8 cellular contexts compared by ENCODE assay signal in the genomic region with DNA sequence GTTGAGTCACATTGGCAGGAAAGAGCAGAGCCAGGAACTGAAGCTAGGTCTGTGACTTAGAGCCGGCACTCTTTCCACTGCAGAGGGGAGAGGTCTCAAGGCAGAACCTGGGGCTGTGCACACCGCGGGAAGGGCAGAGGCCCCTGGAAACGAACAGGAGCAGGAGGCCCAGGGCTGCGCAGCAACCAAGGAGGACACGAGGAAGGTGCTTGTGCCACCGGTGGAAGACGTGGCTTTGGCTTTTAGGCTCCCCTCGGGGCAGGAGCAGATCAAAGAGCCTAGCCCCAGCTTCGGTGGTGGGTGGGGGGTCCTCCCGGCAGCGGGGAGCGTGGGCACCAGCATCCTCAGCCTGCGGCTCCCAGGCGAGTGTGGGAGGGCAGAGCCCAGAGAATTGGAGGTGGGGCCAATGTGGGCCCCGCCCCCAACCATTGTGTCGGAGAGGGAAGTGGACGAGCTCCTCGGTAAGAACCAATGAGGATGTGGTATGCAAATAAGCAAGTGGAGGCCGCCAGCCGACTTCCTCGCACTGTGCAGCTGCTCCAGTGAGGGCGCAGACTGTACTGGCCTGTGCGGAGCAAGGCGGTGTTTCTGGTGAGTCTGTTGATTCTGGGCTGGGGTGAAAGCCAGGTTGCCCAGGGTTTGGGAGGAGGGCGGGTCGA. TPM values are rescaled to one million over a fixed set of nuclear protein-coding genes. Genes with fewer than 3 reads are reported as not detected.
DNase-seq lines count a peak whose midpoint lies in the region; ATAC-seq and TF ChIP-seq lines count a peak whose summit lies in the region.

A gene with protein sequence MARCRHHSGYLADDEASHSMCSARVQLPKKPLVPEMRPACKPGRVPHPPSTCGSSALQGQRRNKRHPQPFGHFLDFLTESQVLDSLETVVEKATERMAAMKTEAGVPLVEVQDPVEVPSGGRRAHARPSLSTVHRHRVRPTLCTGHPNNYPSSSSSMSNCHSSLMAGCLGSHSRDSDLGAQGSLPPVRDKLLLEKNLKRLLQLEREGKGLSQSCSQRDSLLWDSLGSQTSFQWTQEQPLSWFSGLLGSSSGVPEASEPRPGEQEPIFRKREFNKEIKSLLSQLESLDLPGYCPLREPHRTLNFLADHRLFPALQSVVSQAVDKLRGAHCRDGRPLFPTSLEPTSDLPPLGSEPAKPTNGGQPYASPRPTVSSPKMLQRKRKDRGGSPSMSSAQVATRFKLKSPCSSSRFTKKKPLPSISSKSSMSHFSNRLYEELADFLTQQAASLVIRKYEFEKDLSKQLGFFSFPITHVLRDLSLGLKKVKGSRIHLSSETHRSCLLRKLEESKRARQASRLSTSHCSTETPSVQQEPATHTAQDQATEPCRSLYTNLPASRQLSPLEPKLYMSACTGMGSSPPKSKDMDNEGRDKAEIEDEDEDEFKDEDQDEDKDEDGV (plus strand): TSS at position 524 of the 659 bp plus-strand sequence. CDS start 422 bp downstream, outside the sequence.

- ATAC-seq in HG03469 (IDR thresholded peaks at IDR 0.05; ENCODE audit: unreplicated experiment), result no peak
- ATAC-seq in GM19324 (IDR thresholded peaks at IDR 0.05; ENCODE audit: low FRiP score, unreplicated experiment), result no peak
- ATAC-seq in heart right ventricle, result no peak

- no peak for TF ChIP-seq CTCF in heart right ventricle (IDR thresholded peaks at IDR 0.05)

- intact Hi-C loops in heart right ventricle (cut with DNase I), result no loop called here

- H3K4me3 ChIP-seq in heart right ventricle, result no peak within 1 kb of the TSS

- H3K27ac ChIP-seq in heart right ventricle, result no peak within 1 kb of the TSS

- H3K4me1 ChIP-seq in heart right ventricle, result peaks cover 0 to 21% (median 12%) of the 10 kb centered on the region in 9 donors

- no peaks in the 10 kb centered on the region for H3K27me3 ChIP-seq in heart right ventricle

- peak; percentile 89 for DNase-seq in ELF-1 (ENCODE audit: low read depth, low spot score)
- peak; percentile 85 to 90 for DNase-seq in NOMO-1 (lab: John Stamatoyannopoulos, UW; ENCODE audit: unreplicated experiment in 2 of 2)
- DNase-seq in activated T-cell treated with anti-CD3 and anti-CD28 coated beads, Interleukin-2, amount 50 U/mL, for 48 hours, result peak; percentile 78 to 84
- peak; percentile 43 for DNase-seq in stimulated activated CD4-positive, alpha-beta T cell treated with anti-CD3 and anti-CD28 coated beads, Interleukin-12 subunit alpha, Interleukin-12 subunit beta, amount 100 ng/mL, for 4 hours
- DNase-seq in GM03348 (ENCODE audit: low spot score), result no peak
- DNase-seq in heart right ventricle, result no peak

- H3K9me3 ChIP-seq in heart right ventricle, result no peaks in the 10 kb centered on the region

- WGBS in heart right ventricle, 2 donors, result 56 to 86% methylated on average over 27 of the region's 27 CpGs

- peaks cover 0 to 12% (median 0%) of the 10 kb centered on the region in 9 donors for H3K36me3 ChIP-seq in heart right ventricle

RNA-seq across cellular contexts. Expression of the gene that starts here (rescaled TPM):
- total RNA-seq in heart right ventricle, result under 1 TPM in 6 of 10 donors, not detected in 4; 0.11 to 0.35 (median 0.28) TPM
- polyA plus RNA-seq in heart right ventricle, result 1 to 10 TPM in 1 of 2 donors, under 1 TPM in 1; 0.19 to 1.2 TPM

Comparison
In these comparisons a context has a peak if more than half of its experiments do, and no peak if none do; other contexts are left out.
1. DNase-seq: peak in ELF-1 (single experiment), NOMO-1 (2 of 2), activated T-cell treated with anti-CD3 and anti-CD28 coated beads, Interleukin-2, amount 50 U/mL, for 48 hours (2 of 2) and stimulated activated CD4-positive, alpha-beta T cell treated with anti-CD3 and anti-CD28 coated beads, Interleukin-12 subunit alpha, Interleukin-12 subunit beta, amount 100 ng/mL, for 4 hours (single experiment); none in GM03348 (single experiment) and heart right ventricle (0 of 2).